ENCODE assay signal across 11 cellular contexts in the genomic region with DNA sequence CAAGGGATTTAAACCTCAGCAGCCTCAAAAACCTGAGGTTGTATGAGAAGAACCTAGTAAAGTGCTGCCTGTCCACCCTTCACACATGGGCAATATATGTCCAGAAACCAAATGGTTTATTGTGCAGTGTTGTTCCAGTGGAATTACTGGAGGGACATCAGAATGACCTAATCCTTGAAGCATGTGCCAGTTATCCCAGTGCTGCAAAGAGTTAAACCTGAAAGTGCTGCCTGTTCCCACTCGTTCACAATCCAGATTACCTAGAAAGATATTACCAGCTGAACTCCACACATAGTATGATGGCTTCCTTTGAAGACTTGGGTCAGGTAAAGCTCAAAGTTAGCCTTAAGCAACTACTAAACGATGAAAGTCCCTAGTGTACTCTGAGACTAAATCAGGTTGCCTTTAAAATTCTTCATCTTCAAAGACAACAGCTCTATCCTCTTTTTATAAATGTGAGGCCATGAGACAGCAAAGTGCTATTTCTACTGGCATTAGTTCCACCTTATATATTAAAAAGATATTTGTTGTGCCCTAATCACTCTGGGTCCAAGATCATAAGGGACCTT.
DNase-seq lines count a peak whose midpoint lies in the region; ATAC-seq and TF ChIP-seq lines count a peak whose summit lies in the region.
"Had no signal": no experiment of that assay in that cellular context is flagged by ENCODE, and none has a peak within 500 bp of the region (broad histone marks: within the 10 kb centered on the region; RNA-seq: fewer than 3 reads in every experiment).

No MANE protein-coding gene starts in this region.

- H3K9me3 ChIP-seq in Loucy (ENCODE audit: insufficient read depth, low read depth, low read length) = no peaks in the 10 kb centered on the region
- H3K9me3 ChIP-seq: thyroid gland had no signal

- DNase-seq in activated T-cell treated with anti-CD3 and anti-CD28 coated beads, Interleukin-2, amount 50 U/mL, for 72 hours = no peak
- DNase-seq in activated T-cell treated with anti-CD3 and anti-CD28 coated beads for 4 hours (no peak), dermis blood vessel endothelial cell (peak; percentile 65), T1000 (lab: John Stamatoyannopoulos, UW) (no peak), NCI-H2171 (lab: John Stamatoyannopoulos, UW) (no peak), GOT3 (lab: John Stamatoyannopoulos, UW) (no peak)
- no peak for DNase-seq in stimulated activated effector memory CD8-positive, alpha-beta T cell treated with anti-CD3 and anti-CD28 coated beads, Interleukin-12 subunit alpha, Interleukin-12 subunit beta, amount 100 ng/mL, for 72 hours (ENCODE audit: low spot score in 2 of 2)
- DNase-seq: H9, thyroid gland had no signal

- no peak overlapping the region; the same call in 1 of the 2 replicates for H2AFZ ChIP-seq in Loucy (ENCODE audit: low read length)

- H3K36me3 ChIP-seq in Loucy (ENCODE audit: insufficient read depth, low read length) = no peaks in the 10 kb centered on the region
- H3K36me3 ChIP-seq: thyroid gland had no signal

- no peaks in the 10 kb centered on the region for H4K20me1 ChIP-seq in Loucy (ENCODE audit: insufficient read depth, low read length, poor library complexity, severe bottlenecking)

- H3K4me3 Mint-ChIP-seq in activated T-cell treated with anti-CD3 and anti-CD28 coated beads, Interleukin-2, amount 50 U/mL, for 72 hours = peak overlapping the region in 1 of 2 donors; percentile 5
- peak overlapping the region; percentile 28 for H3K4me3 Mint-ChIP-seq in stimulated activated effector memory CD8-positive, alpha-beta T cell treated with anti-CD3 and anti-CD28 coated beads, Interleukin-12 subunit alpha, Interleukin-12 subunit beta, amount 100 ng/mL, for 72 hours
- H3K4me3 Mint-ChIP-seq: activated CD4-positive, alpha-beta T cell treated with anti-CD3 and anti-CD28 coated beads, Interleukin-2, amount 10 ng/mL, durations not matched to agents 7 days and 5 days; H9 had no signal

- H3K4me3 ChIP-seq in Loucy (ENCODE audit: low read length, poor library complexity, severe bottlenecking) = no peak overlapping the region
- H3K4me3 ChIP-seq: thyroid gland had no signal

- no peaks in the 10 kb centered on the region for H3K9me2 ChIP-seq in Loucy (replicated peaks; ENCODE audit: low read depth, low read length)

- H3K4me1 ChIP-seq in Loucy (ENCODE audit: insufficient read depth, low read length, poor library complexity, severe bottlenecking) = peaks cover 79% of the 10 kb centered on the region

- H3K9me3 Mint-ChIP-seq in activated T-cell treated with anti-CD3 and anti-CD28 coated beads, Interleukin-2, amount 50 U/mL, for 72 hours = no peaks in the 10 kb centered on the region
- no peaks in the 10 kb centered on the region for H3K9me3 Mint-ChIP-seq in stimulated activated effector memory CD8-positive, alpha-beta T cell treated with anti-CD3 and anti-CD28 coated beads, Interleukin-12 subunit alpha, Interleukin-12 subunit beta, amount 100 ng/mL, for 72 hours
- H3K9me3 Mint-ChIP-seq: activated CD4-positive, alpha-beta T cell treated with anti-CD3 and anti-CD28 coated beads, Interleukin-2, amount 10 ng/mL, durations not matched to agents 7 days and 5 days; H9 had no signal

- no peak for TF ChIP-seq CTCF in Loucy (conservative IDR thresholded peaks at IDR 0.05; ENCODE audit: low read length)

- peaks cover 45% of the 10 kb centered on the region for H3K4me1 Mint-ChIP-seq in activated T-cell treated with anti-CD3 and anti-CD28 coated beads, Interleukin-2, amount 50 U/mL, for 72 hours (ENCODE audit: low read depth)
- peaks cover 64% of the 10 kb centered on the region for H3K4me1 Mint-ChIP-seq in stimulated activated effector memory CD8-positive, alpha-beta T cell treated with anti-CD3 and anti-CD28 coated beads, Interleukin-12 subunit alpha, Interleukin-12 subunit beta, amount 100 ng/mL, for 72 hours

- no peaks in the 10 kb centered on the region for H3K27me3 ChIP-seq in Loucy (ENCODE audit: insufficient read depth, low read length, poor library complexity, severe bottlenecking)
- H3K27me3 ChIP-seq: thyroid gland had no signal

- H3K79me2 ChIP-seq in Loucy (ENCODE audit: insufficient read depth, low read length) = no peaks in the 10 kb centered on the region

- peak overlapping the region; percentile 1 for H3K27ac Mint-ChIP-seq in activated T-cell treated with anti-CD3 and anti-CD28 coated beads, Interleukin-2, amount 50 U/mL, for 72 hours
- H3K27ac Mint-ChIP-seq in stimulated activated effector memory CD8-positive, alpha-beta T cell treated with anti-CD3 and anti-CD28 coated beads, Interleukin-12 subunit alpha, Interleukin-12 subunit beta, amount 100 ng/mL, for 72 hours = peak overlapping the region; percentile 61
- H3K27ac Mint-ChIP-seq: H9 had no signal

- no peak overlapping the region for H3K9ac ChIP-seq in Loucy (ENCODE audit: low read depth, low read length, poor library complexity, severe bottlenecking)

- peaks cover 4% of the 10 kb centered on the region; the same call in 1 of the 2 replicates for H3F3A ChIP-seq in Loucy (ENCODE audit: low read depth)

- H3K27me3 Mint-ChIP-seq in activated T-cell treated with anti-CD3 and anti-CD28 coated beads, Interleukin-2, amount 50 U/mL, for 72 hours (ENCODE audit: low read depth) = no peaks in the 10 kb centered on the region
- H3K27me3 Mint-ChIP-seq: activated CD4-positive, alpha-beta T cell treated with anti-CD3 and anti-CD28 coated beads, Interleukin-2, amount 10 ng/mL, durations not matched to agents 7 days and 5 days had no signal

- no peak for ATAC-seq in activated T-cell treated with anti-CD3 and anti-CD28 coated beads, Interleukin-2, amount 50 U/mL, for 72 hours (replicated peaks in 1 of 2)
- no peak for ATAC-seq in stimulated activated effector memory CD8-positive, alpha-beta T cell treated with anti-CD3 and anti-CD28 coated beads, Interleukin-12 subunit alpha, Interleukin-12 subunit beta, amount 100 ng/mL, for 72 hours

- H3K4me2 ChIP-seq in Loucy (ENCODE audit: low read depth, low read length, poor library complexity, severe bottlenecking) = peak overlapping the region; percentile 58

- H3K36me3 Mint-ChIP-seq in activated T-cell treated with anti-CD3 and anti-CD28 coated beads, Interleukin-2, amount 50 U/mL, for 72 hours (ENCODE audit: insufficient read depth in 2 of 2) = peaks cover 0 to 3% of the 10 kb centered on the region in 2 donors
- H3K36me3 Mint-ChIP-seq in stimulated activated effector memory CD8-positive, alpha-beta T cell treated with anti-CD3 and anti-CD28 coated beads, Interleukin-12 subunit alpha, Interleukin-12 subunit beta, amount 100 ng/mL, for 72 hours = peaks cover 15% of the 10 kb centered on the region
